38 cellular contexts compared by ENCODE assay signal in the genomic region with DNA sequence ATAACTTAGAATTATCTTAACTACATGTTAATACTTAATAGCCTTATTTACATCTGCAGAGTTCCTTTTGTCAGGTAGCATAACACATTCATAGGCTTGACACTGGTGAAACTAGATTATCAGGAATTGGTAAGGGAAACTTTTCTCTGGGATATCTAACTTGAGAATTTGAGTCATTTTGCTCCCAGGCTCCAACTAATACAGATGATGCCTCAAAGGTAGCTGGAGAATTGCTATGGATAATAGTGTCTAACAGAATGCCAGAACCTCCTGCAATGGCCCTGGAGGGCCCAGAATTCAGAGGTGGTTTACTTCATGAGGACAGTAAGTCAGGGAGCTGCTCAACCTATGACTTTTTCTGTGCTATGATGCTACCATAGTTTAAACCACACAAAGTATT. TPM values are rescaled to one million over a fixed set of nuclear protein-coding genes. Genes with fewer than 3 reads are reported as not detected.
"Had no signal": no experiment of that assay in that cellular context is flagged by ENCODE, and none has a peak within 500 bp of the region (broad histone marks: within the 10 kb centered on the region; RNA-seq: fewer than 3 reads in every experiment).

No MANE protein-coding gene starts in this region.

- H3K27me3 ChIP-seq: adrenal gland, ascending aorta, body of pancreas, brain microvascular endothelial cell, breast epithelium, cardiac muscle cell had no signal

- H3K4me3 ChIP-seq: adrenal gland, ascending aorta, body of pancreas, breast epithelium, cardiac muscle cell had no signal

- ATAC-seq: activated naive CD4-positive, alpha-beta T cell treated with anti-CD3 and anti-CD28 coated beads, Interleukin-2, amount 50 U/mL, for 72 hours; activated naive CD8-positive, alpha-beta T cell treated with anti-CD3 and anti-CD28 coated beads, Interleukin-2, amount 50 U/mL, for 24 hours; activated T-cell treated with anti-CD3 and anti-CD28 coated beads, Interleukin-2, amount 50 U/mL, for 4 hours; activated T-cell treated with anti-CD3 and anti-CD28 coated beads, Interleukin-2, amount 50 U/mL, for 72 hours; activated T-helper 17 cell treated with anti-CD3 and anti-CD28 coated beads, Interleukin-2, amount 50 U/mL, for 72 hours; body of pancreas had no signal

- FAIRE-seq: astrocyte, bronchial epithelial cell had no signal

- H3K36me3 ChIP-seq: adrenal gland, ascending aorta, brain microvascular endothelial cell, breast epithelium, cardiac muscle cell had no signal

- H3K9me3 ChIP-seq: adrenal gland, ascending aorta, body of pancreas had no signal

- H3K4me1 ChIP-seq: adrenal gland, ascending aorta, body of pancreas, breast epithelium had no signal

- H3K27ac ChIP-seq: adrenal gland, ascending aorta, body of pancreas, brain microvascular endothelial cell, breast epithelium, cardiac muscle cell had no signal

- DNase-seq: activated effector memory CD4-positive, alpha-beta T cell treated with anti-CD3 and anti-CD28 coated beads, Interleukin-2, amount 50 U/mL, for 16 hours; activated effector memory CD4-positive, alpha-beta T cell treated with Interleukin-2 at 50 U/mL for 16 hours; activated gamma-delta T cell; activated gamma-delta T cell treated with Interleukin-2 at 50 U/mL for 16 hours; activated naive CD4-positive, alpha-beta T cell; activated naive CD4-positive, alpha-beta T cell treated with anti-CD3 and anti-CD28 coated beads for 36 hours; activated naive CD4-positive, alpha-beta T cell treated with anti-CD3 and anti-CD28 coated beads, Interleukin-2, amount 10 ng/mL, durations not matched to agents 7 days and 5 days; activated naive CD4-positive, alpha-beta T cell treated with anti-CD3 and anti-CD28 coated beads, Interleukin-2, amount 50 U/mL, for 16 hours; activated naive CD4-positive, alpha-beta T cell treated with Interleukin-2 at 50 U/mL for 16 hours; activated naive CD8-positive, alpha-beta T cell treated with anti-CD3 and anti-CD28 coated beads for 36 hours; activated naive CD8-positive, alpha-beta T cell treated with anti-CD3 and anti-CD28 coated beads, Interleukin-2, amount 10 ng/mL, durations not matched to agents 7 days and 5 days; activated naive CD8-positive, alpha-beta T cell treated with anti-CD3 and anti-CD28 coated beads, Interleukin-2, amount 50 U/mL, for 24 hours; activated T-cell treated with anti-CD3 and anti-CD28 coated beads for 4 hours; activated T-cell treated with anti-CD3 and anti-CD28 coated beads, Interleukin-2, amount 50 U/mL, for 1 hour; activated T-cell treated with anti-CD3 and anti-CD28 coated beads, Interleukin-2, amount 50 U/mL, for 24 hours; activated T-cell treated with anti-CD3 and anti-CD28 coated beads, Interleukin-2, amount 50 U/mL, for 4 hours; activated T-cell treated with anti-CD3 and anti-CD28 coated beads, Interleukin-2, amount 50 U/mL, for 48 hours; activated T-cell treated with anti-CD3 and anti-CD28 coated beads, Interleukin-2, amount 50 U/mL, for 72 hours; adrenal gland; amniotic stem cell; amygdala; anterior cingulate cortex; aorta; body of pancreas; brain microvascular endothelial cell; caudate nucleus; central memory CD4-positive, alpha-beta T cell; cerebellar nuclear complex had no signal

RNA-seq across cellular contexts. Expression of a gene that starts 13.9 kb away (rescaled TPM):
- total RNA-seq: activated naive CD4-positive, alpha-beta T cell treated with anti-CD3 and anti-CD28 coated beads for 36 hours; activated naive CD4-positive, alpha-beta T cell treated with anti-CD3 and anti-CD28 coated beads, Interleukin-2, amount 50 U/mL, for 72 hours; activated naive CD8-positive, alpha-beta T cell treated with anti-CD3 and anti-CD28 coated beads for 36 hours; activated naive CD8-positive, alpha-beta T cell treated with anti-CD3 and anti-CD28 coated beads, Interleukin-2, amount 10 ng/mL, durations not matched to agents 7 days and 5 days; activated T-cell treated with anti-CD3 and anti-CD28 coated beads, Interleukin-2, amount 50 U/mL, for 4 hours; activated T-cell treated with anti-CD3 and anti-CD28 coated beads, Interleukin-2, amount 50 U/mL, for 72 hours; activated T-helper 1 cell treated with anti-CD3 and anti-CD28 coated beads, Interleukin-12 subunit alpha, Interleukin-12 subunit beta, Interleukin-2, Interleukin-4 antibody, amounts not matched to agents 30 ng/mL and 10 ng/mL and 1 ng/mL, durations not matched to agents 14 hours and 24 hours and 36 hours; activated T-helper 17 cell treated with anti-CD3 and anti-CD28 coated beads, Interleukin-2, amount 50 U/mL, for 72 hours; activated T-helper 2 cell treated with anti-CD3 and anti-CD28 coated beads, Interferon-gamma antibody, Interleukin-2, Interleukin-4, amounts not matched to agents 10 μg/mL and 5 μg/mL and 100 μg/mL, durations not matched to agents 14 hours and 24 hours and 36 hours; adrenal gland; aorta; ascending aorta; astrocyte; body of pancreas; breast epithelium; cardiac muscle cell; cardiac septum had no signal
- polyA plus RNA-seq: adrenal gland had no signal
